Comparison of ENCODE assay signal across 13 cellular contexts in genomic region chr7:149458235-149458634, GRCh38. TPM values are rescaled to one million over a fixed set of nuclear protein-coding genes. Genes with fewer than 3 reads are reported as not detected.
DNase-seq lines count a peak whose midpoint lies in the region; FAIRE-seq and TF ChIP-seq lines count a peak whose summit lies in the region.
"Had no signal": no experiment of that assay in that cellular context is flagged by ENCODE, and none has a peak within 500 bp of the region (broad histone marks: within the 10 kb centered on the region; RNA-seq: fewer than 3 reads in every experiment).

No MANE protein-coding gene starts in this region.

- TF ChIP-seq CTCF in astrocyte (IDR thresholded peaks at IDR 0.05; ENCODE audit: insufficient read depth, low read depth, low read length) (no peak), neural crest cell (conservative IDR thresholded peaks at IDR 0.05) (no peak), right atrium auricular region (IDR thresholded peaks at IDR 0.05) (no peak)

- FAIRE-seq in astrocyte (lab: Jason Lieb, UNC) = no peak
- no peak for FAIRE-seq in HTR-8/SVneo (lab: Jason Lieb, UNC)
- FAIRE-seq: GM18507 had no signal

- H3K4me3 ChIP-seq in astrocyte (ENCODE audit: insufficient read depth, low read depth, low read length) (no peak overlapping the region), right atrium auricular region (no peak overlapping the region)

- peak overlapping the region in 1 of 3 donors; percentile 12 for H3K27ac Mint-ChIP-seq in IgD-negative memory B cell
- H3K27ac Mint-ChIP-seq in astrocyte (ENCODE audit: unreplicated experiment) = no peak overlapping the region
- no peak overlapping the region for H3K27ac Mint-ChIP-seq in neural crest cell (ENCODE audit: unreplicated experiment)

- H3K79me2 ChIP-seq in astrocyte (ENCODE audit: insufficient read depth, low read length) = peaks cover 57% of the 10 kb centered on the region

- H3K27ac ChIP-seq in astrocyte (ENCODE audit: low read depth, low read length) (no peak overlapping the region), right atrium auricular region (no peak overlapping the region)

- H2AFZ ChIP-seq in astrocyte (ENCODE audit: low read depth, low read length) = no peak overlapping the region

- peak overlapping the region; percentile 87 for H3K4me2 ChIP-seq in astrocyte (ENCODE audit: low read length)

- peaks cover 56% of the 10 kb centered on the region for H4K20me1 ChIP-seq in astrocyte (ENCODE audit: insufficient read depth, low read length)

- H3K27me3 Mint-ChIP-seq in IgD-negative memory B cell (no peaks in the 10 kb centered on the region), astrocyte (ENCODE audit: low read depth, unreplicated experiment) (no peaks in the 10 kb centered on the region), neural crest cell (ENCODE audit: low read depth) (peaks cover 11% of the 10 kb centered on the region)

- DNase-seq in NCI-H82 (lab: John Stamatoyannopoulos, UW) (peak; percentile 35), NCI-H82 treated with DMSO at 0.1 percent for 48 hours (lab: John Stamatoyannopoulos, UW; ENCODE audit: unreplicated experiment) (no peak), astrocyte (ENCODE audit: low read depth) (no peak), neural crest cell (ENCODE audit: low read depth, low spot score) (no peak), right atrium auricular region (ENCODE audit: low spot score) (no peak), HTR-8/SVneo (ENCODE audit: insufficient read length, low spot score) (no peak), SHP77 (lab: John Stamatoyannopoulos, UW) (no peak)
- DNase-seq: 8988T, erythroblast, NCI-H748 treated with DMSO at 0.1 percent for 48 hours, SW 1271 had no signal

- H3K9ac ChIP-seq in astrocyte (ENCODE audit: low read length) = no peak overlapping the region

- H3K36me3 ChIP-seq in astrocyte (ENCODE audit: insufficient read depth, low read length) (peaks cover 27% of the 10 kb centered on the region), right atrium auricular region (peaks cover 23% of the 10 kb centered on the region)

- H3K9me3 Mint-ChIP-seq in IgD-negative memory B cell (no peaks in the 10 kb centered on the region), astrocyte (ENCODE audit: unreplicated experiment) (peaks cover 2% of the 10 kb centered on the region), neural crest cell (no peaks in the 10 kb centered on the region)

- H3K9me3 ChIP-seq in astrocyte (ENCODE audit: insufficient read depth, low read depth, low read length) (no peaks in the 10 kb centered on the region), right atrium auricular region (no peaks in the 10 kb centered on the region)

- peak overlapping the region; percentile 40 to 90 (median 70) for H3K4me3 Mint-ChIP-seq in IgD-negative memory B cell
- peak overlapping the region; percentile 87 for H3K4me3 Mint-ChIP-seq in astrocyte (ENCODE audit: unreplicated experiment)
- H3K4me3 Mint-ChIP-seq in neural crest cell = peak overlapping the region; percentile 78

- H3K4me1 Mint-ChIP-seq in IgD-negative memory B cell (peaks cover 16 to 34% (median 29%) of the 10 kb centered on the region in 3 donors), astrocyte (ENCODE audit: low read depth, unreplicated experiment) (peaks cover 16% of the 10 kb centered on the region), neural crest cell (peaks cover 18% of the 10 kb centered on the region)

- H3K36me3 Mint-ChIP-seq in IgD-negative memory B cell (peaks cover 2% of the 10 kb centered on the region), astrocyte (ENCODE audit: low read depth, unreplicated experiment) (peaks cover 19% of the 10 kb centered on the region), neural crest cell (ENCODE audit: low read depth) (peaks cover 3% of the 10 kb centered on the region)

- H3K27me3 ChIP-seq in astrocyte (ENCODE audit: insufficient read depth, low read length) (no peaks in the 10 kb centered on the region), right atrium auricular region (no peaks in the 10 kb centered on the region)

- H3K4me1 ChIP-seq in astrocyte (ENCODE audit: insufficient read depth, low read length) (peaks cover 10% of the 10 kb centered on the region), right atrium auricular region (peaks cover 0 to 16% of the 10 kb centered on the region in 2 donors)

RNA-seq across cellular contexts. Expression of gene ZNF777, which starts 2.6 kb away (rescaled TPM):
- 3.0 TPM for polyA plus RNA-seq in IgD-negative memory B cell
- total RNA-seq in astrocyte = 17.2 TPM in 2 replicates
- 19.3 and 20.8 TPM in 2 replicates for total RNA-seq in neural crest cell
- 1 to 10 TPM; 6.0 to 8.4 TPM for total RNA-seq in right atrium auricular region

RNA-seq across cellular contexts. Expression of gene ZNF746, which starts 39.4 kb away (rescaled TPM):
- 8.5 TPM for polyA plus RNA-seq in IgD-negative memory B cell
- 23.3 and 24.7 TPM in 2 replicates for total RNA-seq in astrocyte
- total RNA-seq in neural crest cell = 21.2 and 21.9 TPM in 2 replicates
- 10 to 100 TPM; 11.0 to 13.6 TPM for total RNA-seq in right atrium auricular region
